ENCODE assay signal across 16 cellular contexts in the genomic region with DNA sequence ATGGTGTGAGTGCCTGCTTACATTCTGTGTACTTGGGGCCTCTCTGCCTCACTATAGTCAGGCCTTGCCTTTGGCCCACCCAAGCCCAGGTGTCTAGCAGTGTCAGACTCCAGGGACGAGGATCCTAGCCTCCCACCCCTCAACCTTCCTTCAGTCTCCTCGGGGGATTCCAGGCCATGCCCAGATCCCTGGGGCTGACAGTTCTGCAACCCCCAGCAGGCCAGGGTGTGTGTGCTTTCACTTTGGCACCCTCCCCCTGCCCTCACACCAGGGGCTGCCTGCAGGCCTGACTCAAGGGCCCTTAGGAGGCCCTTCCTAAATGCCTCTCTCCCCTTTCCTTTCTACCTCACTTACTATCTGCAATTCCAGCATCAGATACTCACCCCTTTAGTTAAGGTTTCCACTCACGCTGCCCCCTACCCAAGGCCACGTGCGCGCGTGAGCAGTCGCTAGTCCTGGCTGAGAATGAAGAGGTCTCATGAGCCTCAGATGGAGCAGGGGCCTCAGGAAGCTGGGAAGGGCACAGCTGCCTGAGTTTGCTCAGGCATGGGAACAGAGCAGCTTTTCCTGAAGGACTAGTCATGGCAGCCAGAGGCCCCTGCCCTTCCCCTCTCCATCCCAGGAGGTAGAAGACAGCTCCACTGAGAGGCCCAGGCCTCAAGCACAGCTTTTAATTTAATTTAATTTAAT. TPM values are rescaled to one million over a fixed set of nuclear protein-coding genes. Genes with fewer than 3 reads are reported as not detected.
"Had no signal": no experiment of that assay in that cellular context is flagged by ENCODE, and none has a peak within 500 bp of the region (broad histone marks: within the 10 kb centered on the region; RNA-seq: fewer than 3 reads in every experiment).

No MANE protein-coding gene starts in this region.

- H3K9me3 Mint-ChIP-seq: activated CD8-positive, alpha-beta T cell treated with anti-CD3 and anti-CD28 coated beads for 36 hours; activated T-cell treated with anti-CD3 and anti-CD28 coated beads, Interleukin-2, amount 50 U/mL, for 72 hours had no signal

- ATAC-seq: activated CD8-positive, alpha-beta T cell treated with anti-CD3 and anti-CD28 coated beads for 36 hours; activated T-cell treated with anti-CD3 and anti-CD28 coated beads, Interleukin-2, amount 50 U/mL, for 72 hours; gastroesophageal sphincter; psoas muscle had no signal

- H3K4me1 ChIP-seq: ascending aorta, gastroesophageal sphincter, psoas muscle, suprapubic skin had no signal

- H3K27me3 Mint-ChIP-seq: activated CD8-positive, alpha-beta T cell treated with anti-CD3 and anti-CD28 coated beads for 36 hours had no signal

- H3K27ac ChIP-seq: ascending aorta, gastroesophageal sphincter, psoas muscle, suprapubic skin, WERI-Rb-1 had no signal

- H3K36me3 ChIP-seq: ascending aorta, gastroesophageal sphincter, suprapubic skin, WERI-Rb-1 had no signal

- DNase-seq: activated CD4-positive, alpha-beta T cell treated with anti-CD3 and anti-CD28 coated beads for 4 hours; activated CD8-positive, alpha-beta memory T cell treated with anti-CD3 and anti-CD28 coated beads, Interleukin-2, amount 50 U/mL, for 4 hours; activated CD8-positive, alpha-beta T cell treated with anti-CD3 and anti-CD28 coated beads for 36 hours; activated gamma-delta T cell treated with Interleukin-2 at 50 U/mL for 16 hours; activated T-cell treated with anti-CD3 and anti-CD28 coated beads, Interleukin-2, amount 50 U/mL, for 72 hours; kidney glomerular epithelial cell; psoas muscle; stimulated activated CD4-positive, alpha-beta T cell treated with anti-CD3 and anti-CD28 coated beads, Interleukin-2, amount 100 ng/mL, for 48 hours; stimulated activated naive CD4-positive, alpha-beta T cell treated with Interleukin-2 at 50 U/mL for 16 hours; WERI-Rb-1 had no signal

- H3K27ac Mint-ChIP-seq: activated CD8-positive, alpha-beta T cell treated with anti-CD3 and anti-CD28 coated beads for 36 hours; activated T-cell treated with anti-CD3 and anti-CD28 coated beads, Interleukin-2, amount 50 U/mL, for 72 hours had no signal

- H3K9me3 ChIP-seq: ascending aorta, gastroesophageal sphincter, psoas muscle, suprapubic skin had no signal

- H3K4me3 Mint-ChIP-seq: activated CD8-positive, alpha-beta T cell treated with anti-CD3 and anti-CD28 coated beads for 36 hours; activated T-cell treated with anti-CD3 and anti-CD28 coated beads, Interleukin-2, amount 50 U/mL, for 72 hours had no signal

- H3K4me3 ChIP-seq: ascending aorta, gastroesophageal sphincter, psoas muscle, suprapubic skin had no signal

- H3K27me3 ChIP-seq: ascending aorta had no signal

RNA-seq across cellular contexts. Expression of a gene that starts 0.9 kb away (rescaled TPM):
- total RNA-seq: activated CD8-positive, alpha-beta T cell treated with anti-CD3 and anti-CD28 coated beads for 36 hours; activated T-cell treated with anti-CD3 and anti-CD28 coated beads, Interleukin-2, amount 50 U/mL, for 72 hours; ascending aorta; cardiac septum; gastroesophageal sphincter; suprapubic skin; ureter had no signal

RNA-seq across cellular contexts. Expression of a gene that starts 7.2 kb away (rescaled TPM):
- total RNA-seq: activated CD8-positive, alpha-beta T cell treated with anti-CD3 and anti-CD28 coated beads for 36 hours; activated T-cell treated with anti-CD3 and anti-CD28 coated beads, Interleukin-2, amount 50 U/mL, for 72 hours; ascending aorta; cardiac septum; gastroesophageal sphincter; lower leg skin; suprapubic skin; ureter had no signal

RNA-seq across cellular contexts. Expression of a gene that starts 17.2 kb away (rescaled TPM):
- total RNA-seq: activated CD8-positive, alpha-beta T cell treated with anti-CD3 and anti-CD28 coated beads for 36 hours; activated T-cell treated with anti-CD3 and anti-CD28 coated beads, Interleukin-2, amount 50 U/mL, for 72 hours; ascending aorta; cardiac septum; gastroesophageal sphincter; lower leg skin; psoas muscle; suprapubic skin; ureter had no signal
- polyA plus RNA-seq: psoas muscle had no signal

RNA-seq across cellular contexts. Expression of a gene that starts 21.6 kb away (rescaled TPM):
- total RNA-seq: activated CD8-positive, alpha-beta T cell treated with anti-CD3 and anti-CD28 coated beads for 36 hours; activated T-cell treated with anti-CD3 and anti-CD28 coated beads, Interleukin-2, amount 50 U/mL, for 72 hours; ascending aorta; cardiac septum; gastroesophageal sphincter; lower leg skin; psoas muscle; suprapubic skin; ureter had no signal
- polyA plus RNA-seq: psoas muscle had no signal
